In the genomic region with DNA sequence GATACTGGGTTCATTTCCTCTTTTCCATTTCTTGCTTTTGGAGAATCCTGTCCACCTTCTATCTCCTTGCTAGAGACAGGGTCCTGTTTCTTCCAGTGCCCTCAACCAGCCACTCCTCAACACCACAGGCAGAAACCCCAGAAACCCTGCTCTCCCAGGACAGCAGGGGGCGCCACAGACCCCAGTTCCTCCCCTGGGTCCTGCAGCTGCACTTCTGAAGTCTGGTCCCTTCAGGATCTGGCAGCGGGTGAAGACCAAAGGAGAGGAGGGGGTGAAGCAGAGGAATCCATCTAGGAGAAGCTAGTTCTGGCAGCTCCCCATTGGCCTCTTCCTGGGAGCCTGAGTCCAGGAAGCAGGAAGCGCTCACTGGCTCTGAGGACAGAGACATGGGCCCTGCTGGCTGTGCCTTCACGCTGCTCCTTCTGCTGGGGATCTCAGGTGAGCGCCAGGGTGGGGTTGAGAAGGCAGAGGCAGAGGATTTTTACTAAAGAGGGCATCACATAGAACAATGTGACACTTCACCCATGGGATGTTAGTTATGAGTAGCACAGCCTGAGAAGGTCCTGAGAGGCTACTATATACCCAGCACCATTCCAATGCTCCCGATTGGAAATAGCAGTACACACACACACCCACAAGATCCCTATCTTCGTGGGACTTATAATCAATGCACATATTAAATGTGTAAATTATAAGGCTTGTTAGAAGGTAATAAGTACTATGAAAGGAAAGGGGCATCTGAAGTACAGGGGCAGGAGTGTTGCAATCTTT, we compare ENCODE assay signal across 8 cellular contexts. TPM values are rescaled to one million over a fixed set of nuclear protein-coding genes. Genes with fewer than 3 reads are reported as not detected.
DNase-seq lines count a peak whose midpoint lies in the region; ATAC-seq and TF ChIP-seq lines count a peak whose summit lies in the region.

A gene with protein sequence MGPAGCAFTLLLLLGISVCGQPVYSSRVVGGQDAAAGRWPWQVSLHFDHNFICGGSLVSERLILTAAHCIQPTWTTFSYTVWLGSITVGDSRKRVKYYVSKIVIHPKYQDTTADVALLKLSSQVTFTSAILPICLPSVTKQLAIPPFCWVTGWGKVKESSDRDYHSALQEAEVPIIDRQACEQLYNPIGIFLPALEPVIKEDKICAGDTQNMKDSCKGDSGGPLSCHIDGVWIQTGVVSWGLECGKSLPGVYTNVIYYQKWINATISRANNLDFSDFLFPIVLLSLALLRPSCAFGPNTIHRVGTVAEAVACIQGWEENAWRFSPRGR (plus strand): TSS at position 375 of the 771 bp plus-strand sequence. CDS start 12 bp downstream, at position 387.

- H2AFZ ChIP-seq in parathyroid adenoma: no peak within 1 kb of the TSS

- H3K4me3 Mint-ChIP-seq in activated T-cell treated with anti-CD3 and anti-CD28 coated beads, Interleukin-2, amount 50 U/mL, for 24 hours: no peak within 1 kb of the TSS

- H3K9ac ChIP-seq in parathyroid adenoma: no peak within 1 kb of the TSS

- no peak for TF ChIP-seq EP300 in gastroesophageal sphincter (IDR thresholded peaks at IDR 0.05)

- H3K4me1 ChIP-seq in gastroesophageal sphincter: peaks cover 0 to 24% (median 0%) of the 10 kb centered on the region in 3 donors
- no peaks in the 10 kb centered on the region for H3K4me1 ChIP-seq in parathyroid adenoma

- H3K4me2 ChIP-seq in parathyroid adenoma (ENCODE audit: low read length): no peak within 1 kb of the TSS

- DNase-seq in ELF-1 (ENCODE audit: low read depth, low spot score) (peak; percentile 93), HCEC 1CT (peak; percentile 23), NCI-H82 (lab: John Stamatoyannopoulos, UW) (peak; percentile 66), NCI-H510A (lab: John Stamatoyannopoulos, UW) (no peak)
- DNase-seq in activated T-cell treated with anti-CD3 and anti-CD28 coated beads, Interleukin-2, amount 50 U/mL, for 24 hours: peak; percentile 52

- H3K79me2 ChIP-seq in parathyroid adenoma: peaks cover 3% of the 10 kb centered on the region

- ATAC-seq in gastroesophageal sphincter (peak; percentile 36), GM19467 (IDR thresholded peaks at IDR 0.05; ENCODE audit: unreplicated experiment) (no peak)

- no peaks in the 10 kb centered on the region for H3K4me1 Mint-ChIP-seq in activated T-cell treated with anti-CD3 and anti-CD28 coated beads, Interleukin-2, amount 50 U/mL, for 24 hours (ENCODE audit: low read depth)

- no peaks in the 10 kb centered on the region for H3K36me3 ChIP-seq in gastroesophageal sphincter
- no peaks in the 10 kb centered on the region for H3K36me3 ChIP-seq in parathyroid adenoma (ENCODE audit: control insufficient read depth, insufficient read depth, low read length)

- TF ChIP-seq POLR2A in gastroesophageal sphincter (IDR thresholded peaks at IDR 0.05): no peak

- H3K27me3 Mint-ChIP-seq in activated T-cell treated with anti-CD3 and anti-CD28 coated beads, Interleukin-2, amount 50 U/mL, for 24 hours: peaks cover 19% of the 10 kb centered on the region

- no peak within 1 kb of the TSS for H3K4me3 ChIP-seq in gastroesophageal sphincter
- no peak within 1 kb of the TSS for H3K4me3 ChIP-seq in parathyroid adenoma (ENCODE audit: low read depth, low read length)

- H3K27ac ChIP-seq in gastroesophageal sphincter (no peak within 1 kb of the TSS), parathyroid adenoma (no peak within 1 kb of the TSS)

- no peak within 1 kb of the TSS for H3K27ac Mint-ChIP-seq in activated T-cell treated with anti-CD3 and anti-CD28 coated beads, Interleukin-2, amount 50 U/mL, for 24 hours

- H3K9me3 Mint-ChIP-seq in activated T-cell treated with anti-CD3 and anti-CD28 coated beads, Interleukin-2, amount 50 U/mL, for 24 hours: no peaks in the 10 kb centered on the region

- TF ChIP-seq CTCF in gastroesophageal sphincter (IDR thresholded peaks at IDR 0.05) (peak; percentile 14 to 73 (median 40)), parathyroid adenoma (IDR thresholded peaks at IDR 0.05) (peak; percentile 46)

- 72 to 83% methylated on average over 2 to 3 of the region's 7 CpGs for WGBS in gastroesophageal sphincter (ENCODE audit: low coverage in 1 of 2), 2 donors

- H3K9me3 ChIP-seq in gastroesophageal sphincter: no peaks in the 10 kb centered on the region
- no peaks in the 10 kb centered on the region for H3K9me3 ChIP-seq in parathyroid adenoma (ENCODE audit: control insufficient read depth, low read length)

- H3K27me3 ChIP-seq in gastroesophageal sphincter (no peaks in the 10 kb centered on the region), parathyroid adenoma (ENCODE audit: control insufficient read depth, insufficient read depth, low read length) (no peaks in the 10 kb centered on the region)

- H3K36me3 Mint-ChIP-seq in activated T-cell treated with anti-CD3 and anti-CD28 coated beads, Interleukin-2, amount 50 U/mL, for 24 hours (ENCODE audit: low read depth): no peaks in the 10 kb centered on the region

RNA-seq across cellular contexts. Expression of the gene that starts here (rescaled TPM):
- total RNA-seq in gastroesophageal sphincter: not detected

Comparison
In these comparisons a context has a peak if more than half of its experiments do, and no peak if none do; other contexts are left out.
1. Peak in ATAC-seq in gastroesophageal sphincter; RNA of the gene not detected or under 1 TPM.